22 cellular contexts compared by ENCODE assay signal in genomic region chr7:138036135-138036534, GRCh38. TPM values are rescaled to one million over a fixed set of nuclear protein-coding genes. Genes with fewer than 3 reads are reported as not detected.
"Had no signal": no experiment of that assay in that cellular context is flagged by ENCODE, and none has a peak within 500 bp of the region (broad histone marks: within the 10 kb centered on the region; RNA-seq: fewer than 3 reads in every experiment).

No MANE protein-coding gene starts in this region.

- ATAC-seq: effector memory CD8-positive, alpha-beta T cell; natural killer cell; stimulated activated naive B cell treated with anti-CD40 and anti-IgM and Interleukin-4, amounts not matched to agents 10 μg/mL and 1 μg/mL and 100 μg/mL, for 72 hours; stimulated activated naive CD8-positive, alpha-beta T cell treated with anti-CD3 and anti-CD28 coated beads, Interleukin-15, amount 100 ng/mL, for 72 hours; upper lobe of right lung had no signal

- H3K27ac ChIP-seq: epithelial cell of prostate, esophagus squamous epithelium, right atrium auricular region, sigmoid colon, skin epidermis, testis, tibial nerve, upper lobe of right lung, vagina had no signal

- H3K4me3 ChIP-seq: esophagus squamous epithelium, right atrium auricular region, sigmoid colon, skin epidermis, testis, tibial nerve, upper lobe of right lung, vagina had no signal

- DNase-seq: effector memory CD8-positive, alpha-beta T cell; esophagus squamous epithelium; foreskin fibroblast; kidney glomerular epithelial cell; natural killer cell; posterior cingulate gyrus; sigmoid colon; stimulated activated CD4-positive, alpha-beta T cell treated with anti-CD3 and anti-CD28 coated beads, Interleukin-2, amount 100 ng/mL, for 24 hours; stimulated activated CD4-positive, alpha-beta T cell treated with anti-CD3 and anti-CD28 coated beads, Interleukin-4, amount 100 ng/mL, for 4 hours; stimulated activated naive B cell treated with anti-CD40 and anti-IgM and Interleukin-4, amounts not matched to agents 10 μg/mL and 1 μg/mL and 100 μg/mL, for 72 hours; stimulated activated naive CD8-positive, alpha-beta T cell treated with anti-CD3 and anti-CD28 coated beads, Interleukin-15, amount 100 ng/mL, for 72 hours; testis; upper lobe of right lung had no signal

- H3K4me1 ChIP-seq: esophagus squamous epithelium, right atrium auricular region, sigmoid colon, testis, tibial nerve, upper lobe of right lung, vagina had no signal

- H3K9me3 ChIP-seq: esophagus squamous epithelium, right atrium auricular region, sigmoid colon, testis, upper lobe of right lung, vagina had no signal

- H3K36me3 ChIP-seq: esophagus squamous epithelium, right atrium auricular region, sigmoid colon, tibial nerve, upper lobe of right lung, vagina had no signal

- H3K27me3 ChIP-seq: esophagus squamous epithelium, right atrium auricular region, sigmoid colon, testis, tibial nerve, upper lobe of right lung, vagina had no signal

RNA-seq across cellular contexts. Expression of gene AKR1D1, which starts 40.1 kb away (rescaled TPM):
- total RNA-seq: esophagus squamous epithelium, mesothelial cell of epicardium, myocyte, natural killer cell, neural crest cell, osteocyte, right atrium auricular region, sigmoid colon, tibial nerve, upper lobe of right lung, vagina had no signal
- polyA plus RNA-seq: sigmoid colon had no signal
